In the genomic region with DNA sequence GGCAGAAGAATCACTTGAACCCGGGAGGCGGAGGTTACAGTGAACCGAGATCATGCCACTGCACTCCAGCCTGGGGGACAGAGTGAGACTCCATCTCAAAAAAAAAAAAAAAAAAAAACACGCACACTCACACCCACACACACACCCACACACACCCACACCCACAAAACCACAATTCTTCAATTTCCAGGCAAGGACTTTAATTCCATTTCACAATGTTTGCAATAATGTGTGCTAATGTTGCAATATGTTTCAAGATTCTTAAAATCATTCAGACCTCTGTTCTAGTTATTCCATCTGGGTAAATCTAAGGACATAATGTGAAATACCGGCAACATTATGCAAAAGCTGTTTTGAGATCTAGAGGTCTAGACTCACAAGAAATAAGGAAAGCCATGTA, we compare ENCODE assay signal across 1 cellular context.
A peak's percentile ranks its signal among the peaks of the same experiment; 100 is the strongest.
TF ChIP-seq lines count a peak whose summit lies in the region.

No MANE protein-coding gene starts in this region.

TF ChIP-seq in K562, 482 proteins besides CTCF, POLR2A, EP300 and RAD21:
- TF ChIP-seq CEBPG (CRISPR knock-in tag; IDR thresholded peaks at IDR 0.05) (no peak), CEBPG (tag; conservative IDR thresholded peaks at IDR 0.05 in 1 of 2, IDR thresholded peaks at IDR 0.05 in 1 of 2) (0 out of 4 replicates have a peak, but pooled peaks of 1 of the 2 experiments have one; percentile 29), CEBPB (tag; IDR thresholded peaks at IDR 0.05) (peak; percentile 40), RBM25 (IDR thresholded peaks at IDR 0.05; ENCODE audit: low read depth, low read length, severe bottlenecking) (no peak), EGR1 (conservative IDR thresholded peaks at IDR 0.05) (peak; percentile 91)
TF ChIP-seq in K562: peak in this region for 3.
